Comparison of ENCODE assay signal across 1 cellular context in the genomic region with DNA sequence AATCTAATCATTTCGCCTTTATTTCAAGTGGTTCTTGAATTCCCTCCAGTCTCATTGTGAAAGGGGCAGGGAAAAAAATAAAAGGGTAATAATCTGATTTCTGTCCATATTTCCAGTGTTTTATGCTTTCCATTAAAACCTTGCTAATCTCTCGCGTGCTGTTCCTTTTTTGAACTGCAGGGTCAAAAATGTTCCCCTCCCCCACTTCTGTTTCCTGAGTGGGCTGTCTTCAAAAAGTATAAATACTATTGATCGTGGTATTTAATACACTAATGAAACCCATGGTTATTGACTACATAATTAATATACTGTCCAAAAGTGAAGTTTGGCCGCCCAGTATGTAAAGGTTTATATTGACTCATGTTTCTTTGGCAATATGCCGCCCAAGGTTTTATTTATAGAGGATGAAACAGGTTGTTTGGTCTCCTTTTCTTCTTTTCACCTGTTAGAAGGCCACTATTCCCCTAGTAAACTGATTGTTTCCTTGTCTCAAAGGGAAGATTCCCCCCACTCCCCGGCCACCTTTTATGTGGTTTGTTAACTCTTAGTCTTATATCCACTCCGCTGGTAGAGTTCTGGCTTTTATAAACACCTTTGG.
TF ChIP-seq lines count a peak whose summit lies in the region.

No MANE protein-coding gene starts in this region.

TF ChIP-seq in A549, 52 proteins besides CTCF, POLR2A, EP300 and RAD21 (continued from another document):
- TF ChIP-seq, protein P1, sequence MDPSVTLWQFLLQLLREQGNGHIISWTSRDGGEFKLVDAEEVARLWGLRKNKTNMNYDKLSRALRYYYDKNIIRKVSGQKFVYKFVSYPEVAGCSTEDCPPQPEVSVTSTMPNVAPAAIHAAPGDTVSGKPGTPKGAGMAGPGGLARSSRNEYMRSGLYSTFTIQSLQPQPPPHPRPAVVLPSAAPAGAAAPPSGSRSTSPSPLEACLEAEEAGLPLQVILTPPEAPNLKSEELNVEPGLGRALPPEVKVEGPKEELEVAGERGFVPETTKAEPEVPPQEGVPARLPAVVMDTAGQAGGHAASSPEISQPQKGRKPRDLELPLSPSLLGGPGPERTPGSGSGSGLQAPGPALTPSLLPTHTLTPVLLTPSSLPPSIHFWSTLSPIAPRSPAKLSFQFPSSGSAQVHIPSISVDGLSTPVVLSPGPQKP (IDR thresholded peaks at IDR 0.05; ENCODE audit: low read depth, low read length), result no peak
- TF ChIP-seq CEBPB (IDR thresholded peaks at IDR 0.05), result no peak
- TF ChIP-seq TP53 (CRISPR knock-in tag; IDR thresholded peaks at IDR 0.05), result no peak
- TF ChIP-seq MYC (IDR thresholded peaks at IDR 0.05; ENCODE audit: borderline replicate concordance, low read length), result no peak
- no peak for TF ChIP-seq TFCP2L1 (CRISPR knock-in tag; IDR thresholded peaks at IDR 0.05)
- TF ChIP-seq, protein P2, sequence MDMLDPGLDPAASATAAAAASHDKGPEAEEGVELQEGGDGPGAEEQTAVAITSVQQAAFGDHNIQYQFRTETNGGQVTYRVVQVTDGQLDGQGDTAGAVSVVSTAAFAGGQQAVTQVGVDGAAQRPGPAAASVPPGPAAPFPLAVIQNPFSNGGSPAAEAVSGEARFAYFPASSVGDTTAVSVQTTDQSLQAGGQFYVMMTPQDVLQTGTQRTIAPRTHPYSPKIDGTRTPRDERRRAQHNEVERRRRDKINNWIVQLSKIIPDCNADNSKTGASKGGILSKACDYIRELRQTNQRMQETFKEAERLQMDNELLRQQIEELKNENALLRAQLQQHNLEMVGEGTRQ (IDR thresholded peaks at IDR 0.05), result no peak
- no peak for TF ChIP-seq HOXA7 (CRISPR knock-in tag; IDR thresholded peaks at IDR 0.05)
- TF ChIP-seq, protein P3, sequence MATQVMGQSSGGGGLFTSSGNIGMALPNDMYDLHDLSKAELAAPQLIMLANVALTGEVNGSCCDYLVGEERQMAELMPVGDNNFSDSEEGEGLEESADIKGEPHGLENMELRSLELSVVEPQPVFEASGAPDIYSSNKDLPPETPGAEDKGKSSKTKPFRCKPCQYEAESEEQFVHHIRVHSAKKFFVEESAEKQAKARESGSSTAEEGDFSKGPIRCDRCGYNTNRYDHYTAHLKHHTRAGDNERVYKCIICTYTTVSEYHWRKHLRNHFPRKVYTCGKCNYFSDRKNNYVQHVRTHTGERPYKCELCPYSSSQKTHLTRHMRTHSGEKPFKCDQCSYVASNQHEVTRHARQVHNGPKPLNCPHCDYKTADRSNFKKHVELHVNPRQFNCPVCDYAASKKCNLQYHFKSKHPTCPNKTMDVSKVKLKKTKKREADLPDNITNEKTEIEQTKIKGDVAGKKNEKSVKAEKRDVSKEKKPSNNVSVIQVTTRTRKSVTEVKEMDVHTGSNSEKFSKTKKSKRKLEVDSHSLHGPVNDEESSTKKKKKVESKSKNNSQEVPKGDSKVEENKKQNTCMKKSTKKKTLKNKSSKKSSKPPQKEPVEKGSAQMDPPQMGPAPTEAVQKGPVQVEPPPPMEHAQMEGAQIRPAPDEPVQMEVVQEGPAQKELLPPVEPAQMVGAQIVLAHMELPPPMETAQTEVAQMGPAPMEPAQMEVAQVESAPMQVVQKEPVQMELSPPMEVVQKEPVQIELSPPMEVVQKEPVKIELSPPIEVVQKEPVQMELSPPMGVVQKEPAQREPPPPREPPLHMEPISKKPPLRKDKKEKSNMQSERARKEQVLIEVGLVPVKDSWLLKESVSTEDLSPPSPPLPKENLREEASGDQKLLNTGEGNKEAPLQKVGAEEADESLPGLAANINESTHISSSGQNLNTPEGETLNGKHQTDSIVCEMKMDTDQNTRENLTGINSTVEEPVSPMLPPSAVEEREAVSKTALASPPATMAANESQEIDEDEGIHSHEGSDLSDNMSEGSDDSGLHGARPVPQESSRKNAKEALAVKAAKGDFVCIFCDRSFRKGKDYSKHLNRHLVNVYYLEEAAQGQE (IDR thresholded peaks at IDR 0.05), result no peak
- no peak for TF ChIP-seq KDM1A (IDR thresholded peaks at IDR 0.05; ENCODE audit: low read depth)
- no peak for TF ChIP-seq NFE2L2 (conservative IDR thresholded peaks at IDR 0.05; ENCODE audit: low read length)
- TF ChIP-seq SREBF2 (IDR thresholded peaks at IDR 0.05), result no peak
- TF ChIP-seq ZSCAN20 (CRISPR knock-in tag; IDR thresholded peaks at IDR 0.05), result no peak
- no peak for TF ChIP-seq POLR2AphosphoS2 (conservative IDR thresholded peaks at IDR 0.05; ENCODE audit: low read length)
- no peak for TF ChIP-seq HDAC2 (IDR thresholded peaks at IDR 0.05)
- TF ChIP-seq ZFP36 (IDR thresholded peaks at IDR 0.05; ENCODE audit: borderline replicate concordance, partially characterized antibody), result no peak
- no peak for TF ChIP-seq KDM5A (IDR thresholded peaks at IDR 0.05)
- no peak for TF ChIP-seq PHF8 (IDR thresholded peaks at IDR 0.05; ENCODE audit: borderline replicate concordance, low read depth)
